ENCODE assay signal across 3 cellular contexts in the genomic region with DNA sequence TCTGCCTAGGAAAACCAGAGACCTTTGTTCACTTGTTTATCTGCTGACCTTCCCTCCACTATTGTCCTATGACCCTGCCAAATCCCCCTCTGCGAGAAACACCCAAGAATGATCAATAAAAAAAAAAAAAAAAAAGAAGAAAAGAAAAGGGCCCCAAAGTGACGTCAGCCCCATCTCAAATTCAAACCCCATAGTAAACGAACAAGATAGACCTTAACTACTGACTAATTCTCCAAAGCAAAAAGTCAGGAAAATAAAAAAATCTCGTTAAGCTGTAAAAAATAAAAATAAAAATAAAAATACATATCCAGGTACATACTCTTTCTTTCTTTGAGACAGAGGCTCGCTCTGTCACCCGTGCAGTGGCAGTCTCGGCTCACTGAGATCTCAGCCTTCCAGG. TPM values are rescaled to one million over a fixed set of nuclear protein-coding genes. Genes with fewer than 3 reads are reported as not detected.
"Had no signal": no experiment of that assay in that cellular context is flagged by ENCODE, and none has a peak within 500 bp of the region (broad histone marks: within the 10 kb centered on the region; RNA-seq: fewer than 3 reads in every experiment).

No MANE protein-coding gene starts in this region.

RNA-seq across cellular contexts. Expression of a gene that starts 1.6 kb away (rescaled TPM):
- total RNA-seq: activated CD4-positive, alpha-beta memory T cell treated with anti-CD3 and anti-CD28 coated beads, Interleukin-2, amount 10 ng/mL, durations not matched to agents 7 days and 5 days; ascending aorta; body of pancreas had no signal
